29 cellular contexts compared by ENCODE assay signal in the genomic region with DNA sequence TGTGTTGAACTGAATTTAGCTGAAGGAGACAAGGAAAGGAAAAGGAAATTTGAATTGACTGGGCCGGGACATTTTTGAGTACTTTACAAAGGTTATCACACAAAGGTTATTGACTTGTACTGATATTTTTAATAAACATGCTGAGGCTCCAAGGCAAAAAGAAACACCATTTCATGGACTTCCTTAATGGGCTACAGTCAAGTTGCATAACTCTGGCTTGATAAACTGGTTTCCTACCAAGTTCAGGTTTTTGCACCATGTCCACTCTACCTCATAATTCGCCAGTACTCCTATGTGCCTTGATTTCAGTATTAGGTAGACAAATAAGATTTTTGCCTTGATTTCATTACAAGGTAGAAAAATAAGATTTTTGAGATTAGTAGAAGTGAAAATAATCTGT.
"Had no signal": no experiment of that assay in that cellular context is flagged by ENCODE, and none has a peak within 500 bp of the region (broad histone marks: within the 10 kb centered on the region; RNA-seq: fewer than 3 reads in every experiment).

No MANE protein-coding gene starts in this region.

- DNase-seq: colonic mucosa; cortex of kidney; dermis blood vessel endothelial cell; dorsolateral prefrontal cortex; effector CD4-positive, alpha-beta T cell; effector CD8-positive, alpha-beta T cell; effector memory CD4-positive, alpha-beta T cell; effector memory CD8-positive, alpha-beta T cell; endodermal cell; erythroblast; esophagus squamous epithelium; foreskin fibroblast; foreskin keratinocyte; foreskin melanocyte; gastrocnemius medialis; glutamatergic neuron; head of caudate nucleus; heart left ventricle; heart right ventricle had no signal

- H3K4me1 Mint-ChIP-seq: endodermal cell had no signal

- ATAC-seq: effector memory CD8-positive, alpha-beta T cell; esophagus mucosa; foreskin keratinocyte; gastrocnemius medialis; gastroesophageal sphincter; heart left ventricle; heart right ventricle had no signal

- H3K4me3 Mint-ChIP-seq: dendritic cell treated with granulocyte-macrophage colony-stimulating factor and Interleukin-4, amounts not matched to agents 40 ng/mL and 50 ng/mL, for 4 days; effector memory CD8-positive, alpha-beta T cell; endodermal cell had no signal

- H3K36me3 ChIP-seq: colonic mucosa, esophagus muscularis mucosa, esophagus squamous epithelium, gastrocnemius medialis, gastroesophageal sphincter, heart left ventricle, heart right ventricle had no signal

- H3K9me3 Mint-ChIP-seq: dendritic cell treated with granulocyte-macrophage colony-stimulating factor and Interleukin-4, amounts not matched to agents 40 ng/mL and 50 ng/mL, for 4 days; endodermal cell had no signal

- H3K27ac ChIP-seq: colonic mucosa, coronary artery, dorsolateral prefrontal cortex, epithelial cell of prostate, esophagus muscularis mucosa, esophagus squamous epithelium, foreskin keratinocyte, gastrocnemius medialis, gastroesophageal sphincter, heart left ventricle, heart right ventricle had no signal

- FAIRE-seq: colon, endometrium, endothelial cell of umbilical vein, frontal cortex had no signal

- H3K27me3 ChIP-seq: colonic mucosa, dorsolateral prefrontal cortex, esophagus muscularis mucosa, esophagus squamous epithelium, foreskin keratinocyte, gastrocnemius medialis, gastroesophageal sphincter, heart left ventricle, heart right ventricle had no signal

- H3K4me1 ChIP-seq: colonic mucosa, esophagus muscularis mucosa, esophagus squamous epithelium, foreskin keratinocyte, gastrocnemius medialis, gastroesophageal sphincter, heart left ventricle, heart right ventricle had no signal

- H3K27me3 Mint-ChIP-seq: dendritic cell treated with granulocyte-macrophage colony-stimulating factor and Interleukin-4, amounts not matched to agents 40 ng/mL and 50 ng/mL, for 4 days; effector memory CD8-positive, alpha-beta T cell had no signal

- H3K27ac Mint-ChIP-seq: dendritic cell treated with granulocyte-macrophage colony-stimulating factor and Interleukin-4, amounts not matched to agents 40 ng/mL and 50 ng/mL, for 4 days; effector memory CD8-positive, alpha-beta T cell; endodermal cell had no signal

- H3K9me3 ChIP-seq: colonic mucosa, esophagus squamous epithelium, gastrocnemius medialis had no signal

- H3K4me3 ChIP-seq: colonic mucosa, coronary artery, dorsolateral prefrontal cortex, esophagus muscularis mucosa, esophagus squamous epithelium, gastrocnemius medialis, gastroesophageal sphincter, heart left ventricle, heart right ventricle had no signal
